26 cellular contexts compared by ENCODE assay signal in the genomic region with DNA sequence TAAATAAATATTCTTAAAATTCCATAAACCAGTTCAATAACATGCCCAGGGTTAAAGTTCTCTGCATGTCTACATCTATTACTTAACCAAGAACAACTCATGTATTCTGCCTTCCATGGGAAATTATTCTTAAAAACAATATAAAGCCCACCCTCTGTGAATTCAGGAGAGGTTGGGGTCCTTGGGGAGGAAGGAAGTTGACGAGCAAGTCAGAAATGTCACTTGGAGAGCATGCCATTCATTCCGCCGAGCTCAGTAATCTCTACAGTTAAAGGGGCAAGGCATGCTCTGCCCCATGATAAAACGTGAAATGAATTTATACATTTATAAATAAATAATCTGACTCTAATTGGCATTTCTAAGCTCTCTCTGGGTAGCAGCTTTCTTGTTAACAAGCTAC.
"Had no signal": no experiment of that assay in that cellular context is flagged by ENCODE, and none has a peak within 500 bp of the region (broad histone marks: within the 10 kb centered on the region; RNA-seq: fewer than 3 reads in every experiment).

No MANE protein-coding gene starts in this region.

- H3K9ac ChIP-seq: neural progenitor cell had no signal

- H3K4me1 Mint-ChIP-seq: memory B cell; naive thymus-derived CD8-positive, alpha-beta T cell; stimulated activated naive B cell treated with anti-CD40 and anti-IgM and Interleukin-4, amounts not matched to agents 10 μg/mL and 1 μg/mL and 100 μg/mL, for 72 hours had no signal

- H3K27ac Mint-ChIP-seq: memory B cell; naive thymus-derived CD8-positive, alpha-beta T cell; nephron; neural progenitor cell; progenitor cell of endocrine pancreas; stimulated activated naive B cell treated with anti-CD40 and anti-IgM and Interleukin-4, amounts not matched to agents 10 μg/mL and 1 μg/mL and 100 μg/mL, for 72 hours had no signal

- H3K36me3 Mint-ChIP-seq: memory B cell; naive thymus-derived CD8-positive, alpha-beta T cell; neural progenitor cell; stimulated activated naive B cell treated with anti-CD40 and anti-IgM and Interleukin-4, amounts not matched to agents 10 μg/mL and 1 μg/mL and 100 μg/mL, for 72 hours had no signal

- H3K4me3 ChIP-seq: left ventricle myocardium inferior, lung, neural progenitor cell, ovary, right atrium auricular region, skin epidermis, stomach, testis, thyroid gland, transverse colon, upper lobe of left lung had no signal

- DNase-seq: hypothalamus; islet precursor cell; left ventricle myocardium inferior; naive thymus-derived CD8-positive, alpha-beta T cell; occipital lobe; ovary; stimulated activated CD4-positive, alpha-beta T cell treated with anti-CD3 and anti-CD28 coated beads, Interleukin-12 subunit alpha, Interleukin-12 subunit beta, amount 100 ng/mL, for 4 hours; stimulated activated CD4-positive, alpha-beta T cell treated with anti-CD3 and anti-CD28 coated beads, Interleukin-15, amount 100 ng/mL, for 24 hours; stimulated activated CD4-positive, alpha-beta T cell treated with anti-CD3 and anti-CD28 coated beads, Interleukin-2, amount 100 ng/mL, for 24 hours; stimulated activated CD4-positive, alpha-beta T cell treated with anti-CD3 and anti-CD28 coated beads, Interleukin-4, amount 100 ng/mL, for 1 hour; stimulated activated naive B cell treated with anti-CD40 and anti-IgM and Interleukin-4, amounts not matched to agents 10 μg/mL and 1 μg/mL and 100 μg/mL, for 72 hours; stimulated activated naive CD8-positive, alpha-beta T cell treated with anti-CD3 and anti-CD28 coated beads, Interleukin-15, Interleukin-2, amounts not matched to agents 100 U/mL and 50 U/mL, for 24 hours; stomach; testis; thyroid gland; transverse colon; upper lobe of left lung had no signal

- H3K4me1 ChIP-seq: left ventricle myocardium inferior, neural progenitor cell, right atrium auricular region, stomach, testis, thyroid gland, transverse colon, upper lobe of left lung had no signal

- H3K4me2 ChIP-seq: neural progenitor cell had no signal

- H3K36me3 ChIP-seq: left ventricle myocardium inferior, neural progenitor cell, neutrophil, ovary, right atrium auricular region, stomach, thyroid gland, transverse colon, upper lobe of left lung had no signal

- ATAC-seq: naive thymus-derived CD8-positive, alpha-beta T cell; sciatic nerve; stimulated activated naive B cell treated with anti-CD40 and anti-IgM and Interleukin-4, amounts not matched to agents 10 μg/mL and 1 μg/mL and 100 μg/mL, for 72 hours; stimulated activated naive CD8-positive, alpha-beta T cell treated with anti-CD3 and anti-CD28 coated beads, Interleukin-15, Interleukin-2, amounts not matched to agents 100 U/mL and 50 U/mL, for 24 hours had no signal

- H3K27ac ChIP-seq: left ventricle myocardium inferior, neural progenitor cell, neutrophil, ovary, right atrium auricular region, skin epidermis, stomach, testis, thyroid gland, transverse colon, upper lobe of left lung had no signal

- H3K27me3 Mint-ChIP-seq: memory B cell; naive thymus-derived CD8-positive, alpha-beta T cell; progenitor cell of endocrine pancreas; stimulated activated naive B cell treated with anti-CD40 and anti-IgM and Interleukin-4, amounts not matched to agents 10 μg/mL and 1 μg/mL and 100 μg/mL, for 72 hours had no signal

- H3K27me3 ChIP-seq: neural progenitor cell, neutrophil, ovary, right atrium auricular region, stomach, testis, thyroid gland, transverse colon, upper lobe of left lung had no signal

- H3K4me3 Mint-ChIP-seq: memory B cell; naive thymus-derived CD8-positive, alpha-beta T cell; nephron; neural progenitor cell; stimulated activated naive B cell treated with anti-CD40 and anti-IgM and Interleukin-4, amounts not matched to agents 10 μg/mL and 1 μg/mL and 100 μg/mL, for 72 hours had no signal

- H3K9me3 Mint-ChIP-seq: memory B cell, nephron, neural progenitor cell had no signal
